ENCODE assay signal across 17 cellular contexts in the genomic region with DNA sequence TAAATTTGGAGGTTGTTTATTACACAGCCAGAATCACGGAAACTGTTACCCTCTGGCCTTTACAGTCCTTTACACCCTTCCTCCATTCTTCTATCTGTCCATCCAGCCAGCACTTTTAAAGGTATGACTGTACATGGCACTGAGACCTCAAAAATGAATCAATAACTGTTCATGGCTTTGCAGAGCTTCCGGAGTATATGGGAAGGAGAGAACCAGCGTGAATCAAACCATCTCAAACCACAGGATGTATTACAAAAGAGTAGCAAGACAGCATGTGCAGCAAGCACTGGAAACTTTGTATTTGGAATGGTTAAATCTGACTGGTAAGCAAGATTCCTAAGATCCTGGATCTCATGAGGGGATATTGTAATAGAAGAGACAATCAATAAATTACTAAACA.
"Had no signal": no experiment of that assay in that cellular context is flagged by ENCODE, and none has a peak within 500 bp of the region (broad histone marks: within the 10 kb centered on the region; RNA-seq: fewer than 3 reads in every experiment).

No MANE protein-coding gene starts in this region.

- H3K36me3 Mint-ChIP-seq: activated naive CD4-positive, alpha-beta T cell treated with anti-CD3 and anti-CD28 coated beads, Interleukin-2, amount 50 U/mL, for 72 hours had no signal

- H3K27me3 ChIP-seq: right atrium auricular region had no signal

- H3K36me3 ChIP-seq: right atrium auricular region had no signal

- H3K4me3 Mint-ChIP-seq: activated T-cell treated with anti-CD3 and anti-CD28 coated beads, Interleukin-2, amount 50 U/mL, for 4 hours; nephron had no signal

- H3K9me3 Mint-ChIP-seq: activated naive CD4-positive, alpha-beta T cell treated with anti-CD3 and anti-CD28 coated beads, Interleukin-2, amount 50 U/mL, for 72 hours; activated T-cell treated with anti-CD3 and anti-CD28 coated beads, Interleukin-2, amount 50 U/mL, for 4 hours had no signal

- H3K27ac Mint-ChIP-seq: activated naive CD4-positive, alpha-beta T cell treated with anti-CD3 and anti-CD28 coated beads, Interleukin-2, amount 50 U/mL, for 72 hours; nephron had no signal

- H3K4me3 ChIP-seq: right atrium auricular region had no signal

- DNase-seq: activated CD4-positive, alpha-beta T cell treated with anti-CD3 and anti-CD28 coated beads, Interleukin-2, amount 50 U/mL, for 4 hours; activated gamma-delta T cell; activated T-cell treated with anti-CD3 and anti-CD28 coated beads, Interleukin-2, amount 50 U/mL, for 4 hours; head of caudate nucleus; kidney glomerular epithelial cell; left ventricle myocardium superior; mesendoderm; nucleus accumbens; posterior cingulate gyrus; stimulated activated CD4-positive, alpha-beta T cell treated with anti-CD3 and anti-CD28 coated beads, Interleukin-4, amount 100 ng/mL, for 1 hour; stimulated activated naive CD4-positive, alpha-beta T cell; trophoblast cell had no signal

- H3K27ac ChIP-seq: epithelial cell of prostate, right atrium auricular region had no signal

- FAIRE-seq: frontal cortex had no signal

- H3K9me3 ChIP-seq: right atrium auricular region had no signal

- H3K4me1 ChIP-seq: right atrium auricular region had no signal
